In the genomic region with DNA sequence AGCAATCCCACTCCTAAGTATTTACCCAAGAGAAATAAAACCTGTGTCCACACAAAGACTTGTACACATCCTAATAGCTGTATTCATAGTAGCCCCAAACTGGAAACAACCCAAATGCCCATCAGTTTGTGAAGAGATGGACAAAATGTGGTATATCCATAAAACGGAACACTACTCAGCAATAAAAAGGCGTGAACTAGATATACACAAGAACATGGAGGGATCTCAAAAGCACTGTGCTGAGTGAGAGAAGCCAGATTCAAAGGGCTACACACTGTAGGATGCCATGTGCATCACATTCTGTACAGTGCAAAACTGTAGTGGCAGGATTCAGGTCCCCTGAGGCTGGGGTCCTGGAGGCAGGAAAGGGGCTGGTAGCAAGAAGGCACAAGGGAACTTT, we compare ENCODE assay signal across 1 cellular context. TPM values are rescaled to one million over a fixed set of nuclear protein-coding genes. Genes with fewer than 3 reads are reported as not detected.
"Had no signal": no experiment of that assay in that cellular context is flagged by ENCODE, and none has a peak within 500 bp of the region (broad histone marks: within the 10 kb centered on the region; RNA-seq: fewer than 3 reads in every experiment).

No MANE protein-coding gene starts in this region.

RNA-seq across cellular contexts. Expression of gene IGSF3, which starts 22.5 kb away (rescaled TPM):
- polyA plus RNA-seq: naive thymus-derived CD8-positive, alpha-beta T cell had no signal
